ENCODE assay signal across 20 cellular contexts in the genomic region with DNA sequence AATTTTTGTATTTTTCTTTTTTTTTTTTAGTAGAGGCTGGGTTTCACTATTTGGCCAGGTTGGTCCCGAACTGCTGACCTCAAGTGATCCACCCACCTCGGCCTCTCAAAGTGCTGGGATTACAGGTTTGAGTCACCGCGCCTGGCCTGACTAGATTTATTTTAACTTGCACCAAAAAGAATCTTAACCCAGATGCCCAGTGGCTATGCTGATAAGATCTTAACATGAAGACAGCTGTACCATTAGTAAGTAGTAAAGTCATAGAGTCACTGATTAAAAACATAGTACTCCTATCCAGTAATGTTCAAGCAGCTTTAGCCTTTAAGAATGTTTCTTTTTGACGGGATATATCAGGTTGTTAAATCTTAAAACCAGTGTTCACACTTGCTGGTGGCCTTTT.
DNase-seq lines count a peak whose midpoint lies in the region; ATAC-seq, FAIRE-seq and TF ChIP-seq lines count a peak whose summit lies in the region.
"Had no signal": no experiment of that assay in that cellular context is flagged by ENCODE, and none has a peak within 500 bp of the region (broad histone marks: within the 10 kb centered on the region; RNA-seq: fewer than 3 reads in every experiment).

No MANE protein-coding gene starts in this region.

- H3K36me3 ChIP-seq in GM23338 (ENCODE audit: insufficient read depth) (no peaks in the 10 kb centered on the region), RWPE2 (ENCODE audit: low read depth) (no peaks in the 10 kb centered on the region), smooth muscle cell (ENCODE audit: low read depth) (no peaks in the 10 kb centered on the region)

- WGBS in smooth muscle cell (ENCODE audit: low lambda C conversion rate), result 6% methylated on average over 5 of the region's 5 CpGs

- H3K4me1 ChIP-seq in GM23338 (ENCODE audit: insufficient read depth) (no peaks in the 10 kb centered on the region), RWPE2 (ENCODE audit: insufficient read depth, poor library complexity, severe bottlenecking) (peaks cover 2% of the 10 kb centered on the region), smooth muscle cell (ENCODE audit: low read depth) (no peaks in the 10 kb centered on the region)

- FAIRE-seq in frontal cortex (lab: Jason Lieb, UNC), result no peak
- FAIRE-seq: HTR-8/SVneo had no signal

- no peaks in the 10 kb centered on the region for H3K36me3 Mint-ChIP-seq in GM23338 (ENCODE audit: low read depth)

- TF ChIP-seq CTCF in GM23338 (conservative IDR thresholded peaks at IDR 0.05; ENCODE audit: low read depth in 2 of 2) (no peak), RWPE2 (IDR thresholded peaks at IDR 0.05; ENCODE audit: poor library complexity, severe bottlenecking) (no peak), smooth muscle cell (IDR thresholded peaks at IDR 0.05; ENCODE audit: borderline replicate concordance, insufficient read depth, poor library complexity, severe bottlenecking) (no peak)

- H3K9me3 Mint-ChIP-seq in GM23338, result no peaks in the 10 kb centered on the region
- H3K9me3 Mint-ChIP-seq: H9 had no signal

- H3K4me3 ChIP-seq in GM23338, result no peak overlapping the region
- no peak overlapping the region for H3K4me3 ChIP-seq in RWPE2 (ENCODE audit: severe bottlenecking)
- no peak overlapping the region for H3K4me3 ChIP-seq in smooth muscle cell

- H3K9me3 ChIP-seq in RWPE2 (ENCODE audit: severe bottlenecking) (no peaks in the 10 kb centered on the region), smooth muscle cell (replicated peaks; ENCODE audit: low read depth) (no peaks in the 10 kb centered on the region)

- H3F3A ChIP-seq in GM23338 (replicated peaks; ENCODE audit: low read depth) (no peaks in the 10 kb centered on the region), smooth muscle cell (ENCODE audit: low read depth) (peaks cover 11% of the 10 kb centered on the region)

- no peak overlapping the region for H3K9ac ChIP-seq in smooth muscle cell (ENCODE audit: low read depth)

- H3K79me2 ChIP-seq in GM23338 (replicated peaks; ENCODE audit: insufficient read depth) (no peaks in the 10 kb centered on the region), smooth muscle cell (ENCODE audit: low read depth) (no peaks in the 10 kb centered on the region)

- H3K27me3 Mint-ChIP-seq in GM23338 (ENCODE audit: insufficient read depth, low read depth, poor library complexity), result no peaks in the 10 kb centered on the region
- H3K27me3 Mint-ChIP-seq: IgD-negative memory B cell had no signal

- H3K9me2 ChIP-seq in GM23338 (ENCODE audit: insufficient read depth), result no peaks in the 10 kb centered on the region

- no peak overlapping the region for H3K27ac Mint-ChIP-seq in GM23338
- H3K27ac Mint-ChIP-seq: H9, IgD-negative memory B cell had no signal

- 0 out of 2 replicates have a peak overlapping the region, but pooled peaks have one; percentile 56 for H2AFZ ChIP-seq in GM23338
- no peak overlapping the region for H2AFZ ChIP-seq in smooth muscle cell (ENCODE audit: low read depth)

- DNase-seq in GM23338 (ENCODE audit: low spot score), result no peak
- DNase-seq in RWPE2 (ENCODE audit: low spot score), result no peak
- peak; percentile 10 for DNase-seq in epithelial cell of prostate (ENCODE audit: low read depth, low spot score)
- no peak for DNase-seq in smooth muscle cell (lab: John Stamatoyannopoulos, UW; ENCODE audit: unreplicated experiment)
- DNase-seq in central memory CD4-positive, alpha-beta T cell, result no peak
- DNase-seq in frontal cortex (ENCODE audit: low spot score in 2 of 2), result no peak
- DNase-seq in dedifferentiated amniotic fluid mesenchymal stem cell (ENCODE audit: extremely low spot score), result no peak
- DNase-seq: ACHN, AML-193, COR-L47, DMS153, H9, Kasumi-1, NCI-H1105 treated with DMSO at 0.1 percent for 48 hours, NCI-H187, NCI-H345, NCI-H526 treated with DMSO at 0.1 percent for 48 hours, SIG-M5 had no signal

- H3K27me3 ChIP-seq in GM23338 (ENCODE audit: insufficient read depth) (no peaks in the 10 kb centered on the region), RWPE2 (ENCODE audit: insufficient read depth, poor library complexity, severe bottlenecking) (no peaks in the 10 kb centered on the region), smooth muscle cell (ENCODE audit: low read depth) (no peaks in the 10 kb centered on the region)

- H3K27ac ChIP-seq in GM23338 (ENCODE audit: low read depth), result no peak overlapping the region
- H3K27ac ChIP-seq in RWPE2 (ENCODE audit: poor library complexity, severe bottlenecking), result no peak overlapping the region
- no peak overlapping the region for H3K27ac ChIP-seq in epithelial cell of prostate
- H3K27ac ChIP-seq in smooth muscle cell (ENCODE audit: low read depth), result peak overlapping the region; percentile 46

- no peak for ATAC-seq in GM23338
- peak; percentile 33; the same call in 1 of the 3 replicates for ATAC-seq in RWPE2 (ENCODE audit: low read depth)

- H3K4me1 Mint-ChIP-seq in GM23338, result no peaks in the 10 kb centered on the region
- H3K4me1 Mint-ChIP-seq: H9, IgD-negative memory B cell had no signal

- H3K4me3 Mint-ChIP-seq in GM23338, result no peak overlapping the region
- H3K4me3 Mint-ChIP-seq: H9, IgD-negative memory B cell had no signal

- H4K20me1 ChIP-seq in GM23338 (replicated peaks; ENCODE audit: insufficient read depth) (no peaks in the 10 kb centered on the region), smooth muscle cell (ENCODE audit: low read depth) (no peaks in the 10 kb centered on the region)

- H3K4me2 ChIP-seq in GM23338 (no peak overlapping the region), smooth muscle cell (no peak overlapping the region)

TF ChIP-seq in GM23338, 12 proteins besides CTCF, POLR2A, EP300 and RAD21 (continues in another document):
- TF ChIP-seq CREB1 (CRISPR knock-in tag; IDR thresholded peaks at IDR 0.05; ENCODE audit: low read depth) (no peak), POLR2AphosphoS5 (IDR thresholded peaks at IDR 0.05; ENCODE audit: low read depth) (no peak), STAT1 (IDR thresholded peaks at IDR 0.05; ENCODE audit: unreplicated experiment) (no peak)
- TF ChIP-seq, protein P1, sequence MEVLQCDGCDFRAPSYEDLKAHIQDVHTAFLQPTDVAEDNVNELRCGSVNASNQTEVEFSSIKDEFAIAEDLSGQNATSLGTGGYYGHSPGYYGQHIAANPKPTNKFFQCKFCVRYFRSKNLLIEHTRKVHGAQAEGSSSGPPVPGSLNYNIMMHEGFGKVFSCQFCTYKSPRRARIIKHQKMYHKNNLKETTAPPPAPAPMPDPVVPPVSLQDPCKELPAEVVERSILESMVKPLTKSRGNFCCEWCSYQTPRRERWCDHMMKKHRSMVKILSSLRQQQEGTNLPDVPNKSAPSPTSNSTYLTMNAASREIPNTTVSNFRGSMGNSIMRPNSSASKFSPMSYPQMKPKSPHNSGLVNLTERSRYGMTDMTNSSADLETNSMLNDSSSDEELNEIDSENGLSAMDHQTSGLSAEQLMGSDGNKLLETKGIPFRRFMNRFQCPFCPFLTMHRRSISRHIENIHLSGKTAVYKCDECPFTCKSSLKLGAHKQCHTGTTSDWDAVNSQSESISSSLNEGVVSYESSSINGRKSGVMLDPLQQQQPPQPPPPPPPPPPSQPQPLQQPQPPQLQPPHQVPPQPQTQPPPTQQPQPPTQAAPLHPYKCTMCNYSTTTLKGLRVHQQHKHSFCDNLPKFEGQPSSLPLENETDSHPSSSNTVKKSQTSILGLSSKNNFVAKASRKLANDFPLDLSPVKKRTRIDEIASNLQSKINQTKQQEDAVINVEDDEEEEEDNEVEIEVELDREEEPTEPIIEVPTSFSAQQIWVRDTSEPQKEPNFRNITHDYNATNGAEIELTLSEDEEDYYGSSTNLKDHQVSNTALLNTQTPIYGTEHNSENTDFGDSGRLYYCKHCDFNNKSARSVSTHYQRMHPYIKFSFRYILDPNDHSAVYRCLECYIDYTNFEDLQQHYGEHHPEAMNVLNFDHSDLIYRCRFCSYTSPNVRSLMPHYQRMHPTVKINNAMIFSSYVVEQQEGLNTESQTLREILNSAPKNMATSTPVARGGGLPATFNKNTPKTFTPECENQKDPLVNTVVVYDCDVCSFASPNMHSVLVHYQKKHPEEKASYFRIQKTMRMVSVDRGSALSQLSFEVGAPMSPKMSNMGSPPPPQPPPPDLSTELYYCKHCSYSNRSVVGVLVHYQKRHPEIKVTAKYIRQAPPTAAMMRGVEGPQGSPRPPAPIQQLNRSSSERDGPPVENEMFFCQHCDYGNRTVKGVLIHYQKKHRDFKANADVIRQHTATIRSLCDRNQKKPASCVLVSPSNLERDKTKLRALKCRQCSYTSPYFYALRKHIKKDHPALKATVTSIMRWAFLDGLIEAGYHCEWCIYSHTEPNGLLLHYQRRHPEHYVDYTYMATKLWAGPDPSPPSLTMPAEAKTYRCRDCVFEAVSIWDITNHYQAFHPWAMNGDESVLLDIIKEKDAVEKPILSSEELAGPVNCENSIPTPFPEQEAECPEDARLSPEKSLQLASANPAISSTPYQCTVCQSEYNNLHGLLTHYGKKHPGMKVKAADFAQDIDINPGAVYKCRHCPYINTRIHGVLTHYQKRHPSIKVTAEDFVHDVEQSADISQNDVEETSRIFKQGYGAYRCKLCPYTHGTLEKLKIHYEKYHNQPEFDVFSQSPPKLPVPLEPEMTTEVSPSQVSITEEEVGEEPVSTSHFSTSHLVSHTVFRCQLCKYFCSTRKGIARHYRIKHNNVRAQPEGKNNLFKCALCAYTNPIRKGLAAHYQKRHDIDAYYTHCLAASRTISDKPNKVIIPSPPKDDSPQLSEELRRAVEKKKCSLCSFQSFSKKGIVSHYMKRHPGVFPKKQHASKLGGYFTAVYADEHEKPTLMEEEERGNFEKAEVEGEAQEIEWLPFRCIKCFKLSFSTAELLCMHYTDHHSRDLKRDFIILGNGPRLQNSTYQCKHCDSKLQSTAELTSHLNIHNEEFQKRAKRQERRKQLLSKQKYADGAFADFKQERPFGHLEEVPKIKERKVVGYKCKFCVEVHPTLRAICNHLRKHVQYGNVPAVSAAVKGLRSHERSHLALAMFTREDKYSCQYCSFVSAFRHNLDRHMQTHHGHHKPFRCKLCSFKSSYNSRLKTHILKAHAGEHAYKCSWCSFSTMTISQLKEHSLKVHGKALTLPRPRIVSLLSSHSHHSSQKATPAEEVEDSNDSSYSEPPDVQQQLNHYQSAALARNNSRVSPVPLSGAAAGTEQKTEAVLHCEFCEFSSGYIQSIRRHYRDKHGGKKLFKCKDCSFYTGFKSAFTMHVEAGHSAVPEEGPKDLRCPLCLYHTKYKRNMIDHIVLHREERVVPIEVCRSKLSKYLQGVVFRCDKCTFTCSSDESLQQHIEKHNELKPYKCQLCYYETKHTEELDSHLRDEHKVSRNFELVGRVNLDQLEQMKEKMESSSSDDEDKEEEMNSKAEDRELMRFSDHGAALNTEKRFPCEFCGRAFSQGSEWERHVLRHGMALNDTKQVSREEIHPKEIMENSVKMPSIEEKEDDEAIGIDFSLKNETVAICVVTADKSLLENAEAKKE (CRISPR knock-in tag; IDR thresholded peaks at IDR 0.05), result no peak
